ENCODE assay signal across 8 cellular contexts in genomic region chr4:2537011-2537830, GRCh38. TPM values are rescaled to one million over a fixed set of nuclear protein-coding genes. Genes with fewer than 3 reads are reported as not detected.
DNase-seq lines count a peak whose midpoint lies in the region; ATAC-seq and TF ChIP-seq lines count a peak whose summit lies in the region.

No MANE protein-coding gene starts in this region.

- no peaks in the 10 kb centered on the region for H3K27me3 ChIP-seq in GM23338 (ENCODE audit: insufficient read depth)

- peaks cover 43% of the 10 kb centered on the region for H4K20me1 ChIP-seq in GM23338 (replicated peaks; ENCODE audit: insufficient read depth)

- H3K4me1 ChIP-seq in GM23338 (ENCODE audit: insufficient read depth), result peaks cover 11% of the 10 kb centered on the region

- H3K79me2 ChIP-seq in GM23338 (replicated peaks; ENCODE audit: insufficient read depth), result peaks cover 50% of the 10 kb centered on the region

- peaks cover 24% of the 10 kb centered on the region for H3K27me3 Mint-ChIP-seq in GM23338 (ENCODE audit: insufficient read depth, low read depth, poor library complexity)

- peak overlapping the region; percentile 59; the same call in 1 of the 2 replicates for H3K27ac Mint-ChIP-seq in GM23338

- H3K36me3 Mint-ChIP-seq in GM23338 (ENCODE audit: low read depth), result peaks cover 12% of the 10 kb centered on the region

- H2AFZ ChIP-seq in GM23338, result no peak overlapping the region

- H3K9me2 ChIP-seq in GM23338 (ENCODE audit: insufficient read depth), result no peaks in the 10 kb centered on the region

- peaks cover 12% of the 10 kb centered on the region; the same call in 1 of the 2 replicates for H3F3A ChIP-seq in GM23338 (replicated peaks; ENCODE audit: low read depth)

- 0 out of 2 replicates have a peak overlapping the region, but pooled peaks have one; percentile 3 for H3K27ac ChIP-seq in GM23338 (ENCODE audit: low read depth)

- H3K36me3 ChIP-seq in GM23338 (ENCODE audit: insufficient read depth), result no peaks in the 10 kb centered on the region

- peak overlapping the region; percentile 89 for H3K4me3 Mint-ChIP-seq in GM23338

- peak overlapping the region; percentile 79 for H3K4me3 ChIP-seq in GM23338

- no peak for TF ChIP-seq CTCF in GM23338 (conservative IDR thresholded peaks at IDR 0.05; ENCODE audit: low read depth in 2 of 2)

- peak overlapping the region; percentile 75 for H3K4me2 ChIP-seq in GM23338

- peak; percentile 3 for ATAC-seq in GM23338

- H3K9me3 Mint-ChIP-seq in GM23338, result peaks cover 4% of the 10 kb centered on the region; the same call in 1 of the 3 replicates

- H3K4me1 Mint-ChIP-seq in GM23338, result peaks cover 9% of the 10 kb centered on the region

- DNase-seq in EH (ENCODE audit: low read depth) (peak; percentile 46), GM23338 (ENCODE audit: low spot score) (peak; percentile 71), NCI-H1092 (lab: John Stamatoyannopoulos, UW) (peak; percentile 13), mesenteric fat pad (ENCODE audit: low spot score) (peak; percentile 90), GM19240 (ENCODE audit: insufficient read length, low spot score) (no peak)
- peak; percentile 51 to 63 for DNase-seq in activated CD4-positive, alpha-beta T cell treated with anti-CD3 and anti-CD28 coated beads, Interleukin-2, amount 50 U/mL, for 48 hours
- peak; percentile 36 for DNase-seq in effector CD8-positive, alpha-beta T cell (lab: John Stamatoyannopoulos, UW)
- DNase-seq in stimulated activated CD8-positive, alpha-beta memory T cell treated with anti-CD3 and anti-CD28 coated beads, Interleukin-15, amount 100 ng/mL, for 4 hours (ENCODE audit: low read depth in 2 of 2), result peak; percentile 13 to 39

TF ChIP-seq in GM23338, 12 proteins besides CTCF, POLR2A, EP300 and RAD21:
- TF ChIP-seq ETS1 (IDR thresholded peaks at IDR 0.05) (no peak), NANOG (IDR thresholded peaks at IDR 0.05; ENCODE audit: borderline replicate concordance) (no peak), POLR2AphosphoS5 (IDR thresholded peaks at IDR 0.05; ENCODE audit: low read depth) (no peak), ZNF462 (CRISPR knock-in tag; IDR thresholded peaks at IDR 0.05) (no peak), ZNF114 (CRISPR knock-in tag; IDR thresholded peaks at IDR 0.05) (no peak), CREB1 (CRISPR knock-in tag; IDR thresholded peaks at IDR 0.05; ENCODE audit: low read depth) (no peak), ZNF331 (CRISPR knock-in tag; IDR thresholded peaks at IDR 0.05; ENCODE audit: low read depth) (no peak), REST (IDR thresholded peaks at IDR 0.05; ENCODE audit: unreplicated experiment) (no peak), JUNB (IDR thresholded peaks at IDR 0.05; ENCODE audit: unreplicated experiment) (no peak), EZH2phosphoT487 (IDR thresholded peaks at IDR 0.05; ENCODE audit: unreplicated experiment) (no peak), STAT1 (IDR thresholded peaks at IDR 0.05; ENCODE audit: unreplicated experiment) (no peak), EZH2 (IDR thresholded peaks at IDR 0.05; ENCODE audit: low read depth, unreplicated experiment) (no peak)

RNA-seq across cellular contexts. Expression of gene FAM193A, which starts 0.8 kb away (rescaled TPM):
- 20.8 and 22.9 TPM in 2 replicates for total RNA-seq in GM23338 (2014; rRNA removed; shearing (Covaris generic))
- 8.5 and 12.0 TPM in 2 replicates for polyA plus RNA-seq in GM23338 (2016; fragmentation: Nextera tagmentation; extraction: Ambion mirVana)
- 25.3 TPM for total RNA-seq in mesenteric fat pad
